Comparison of ENCODE assay signal across 8 cellular contexts in genomic region chr5:10248378-10249260, GRCh38. TPM values are rescaled to one million over a fixed set of nuclear protein-coding genes. Genes with fewer than 3 reads are reported as not detected.
DNase-seq lines count a peak whose midpoint lies in the region; ATAC-seq and TF ChIP-seq lines count a peak whose summit lies in the region.

No MANE protein-coding gene starts in this region.

- peak overlapping the region; percentile 86 for H3K4me3 ChIP-seq in cardiac muscle cell
- peak overlapping the region; percentile 70 for H3K4me3 ChIP-seq in kidney epithelial cell (ENCODE audit: low read depth, low read length)
- H3K4me3 ChIP-seq in tibial artery = peak overlapping the region; percentile 81 to 82

- H3K4me1 Mint-ChIP-seq in activated naive CD8-positive, alpha-beta T cell treated with anti-CD3 and anti-CD28 coated beads for 36 hours = peaks cover 33% of the 10 kb centered on the region

- intact Hi-C loops in Right ventricle myocardium inferior (cut with DNase I) = no loop called here
- intact Hi-C loops in tibial artery (cut with DNase I; ENCODE audit: low total_unique reads) = no loop called here

- H3K27me3 ChIP-seq in cardiac muscle cell (no peaks in the 10 kb centered on the region), kidney epithelial cell (ENCODE audit: control insufficient read depth, insufficient read depth, low read length) (no peaks in the 10 kb centered on the region), tibial artery (no peaks in the 10 kb centered on the region)

- H3K36me3 Mint-ChIP-seq in activated naive CD8-positive, alpha-beta T cell treated with anti-CD3 and anti-CD28 coated beads for 36 hours = peaks cover 36% of the 10 kb centered on the region

- H3K9me3 ChIP-seq in cardiac muscle cell (ENCODE audit: low read depth) = no peaks in the 10 kb centered on the region
- H3K9me3 ChIP-seq in tibial artery = no peaks in the 10 kb centered on the region

- H3K27ac ChIP-seq in cardiac muscle cell (peak overlapping the region; percentile 98), tibial artery (peak overlapping the region; percentile 80 to 87)

- H3K4me1 ChIP-seq in cardiac muscle cell (ENCODE audit: low read depth) = peaks cover 19% of the 10 kb centered on the region
- peaks cover 0 to 37% (median 18%) of the 10 kb centered on the region in 4 donors for H3K4me1 ChIP-seq in tibial artery

- ATAC-seq in Right ventricle myocardium inferior = no peak
- ATAC-seq in HG03342 (IDR thresholded peaks at IDR 0.05; ENCODE audit: unreplicated experiment) = peak; percentile 1

- no peaks in the 10 kb centered on the region for H3K9me3 Mint-ChIP-seq in activated naive CD8-positive, alpha-beta T cell treated with anti-CD3 and anti-CD28 coated beads for 36 hours

- H3K27ac Mint-ChIP-seq in activated naive CD8-positive, alpha-beta T cell treated with anti-CD3 and anti-CD28 coated beads for 36 hours = peak overlapping the region; percentile 99

- H3K4me3 Mint-ChIP-seq in activated naive CD8-positive, alpha-beta T cell treated with anti-CD3 and anti-CD28 coated beads for 36 hours = peak overlapping the region; percentile 95

- TF ChIP-seq CTCF in cardiac muscle cell (IDR thresholded peaks at IDR 0.05; ENCODE audit: low read depth, low read length) (no peak), kidney epithelial cell (IDR thresholded peaks at IDR 0.05; ENCODE audit: insufficient read depth, low read length, poor library complexity, severe bottlenecking) (no peak), tibial artery (IDR thresholded peaks at IDR 0.05) (no peak)

- no peaks in the 10 kb centered on the region for H3K36me3 ChIP-seq in cardiac muscle cell
- no peaks in the 10 kb centered on the region for H3K36me3 ChIP-seq in kidney epithelial cell (ENCODE audit: control insufficient read depth, insufficient read depth, low read length)
- no peaks in the 10 kb centered on the region for H3K36me3 ChIP-seq in tibial artery

- DNase-seq in cardiac muscle cell (ENCODE audit: low read depth in 1 of 2, low spot score in 1 of 2) (no peak), Right ventricle myocardium inferior (ENCODE audit: missing footprints) (no peak), kidney epithelial cell (ENCODE audit: low read depth) (no peak), tibial artery (no peak), islet precursor cell (no peak), KG1 (lab: John Stamatoyannopoulos, UW) (no peak)
- peak; percentile 13 for DNase-seq in activated naive CD8-positive, alpha-beta T cell treated with anti-CD3 and anti-CD28 coated beads for 36 hours

- no peaks in the 10 kb centered on the region for H3K27me3 Mint-ChIP-seq in activated naive CD8-positive, alpha-beta T cell treated with anti-CD3 and anti-CD28 coated beads for 36 hours

RNA-seq across cellular contexts. Expression of gene ATPSCKMT, which starts 1.1 kb away (rescaled TPM):
- total RNA-seq in cardiac muscle cell (16.6 and 17.2 TPM in 2 replicates), Right ventricle myocardium inferior (16.4 TPM), kidney epithelial cell (16.9 and 51.2 TPM in 2 replicates)
- 4.3 and 9.0 TPM in 2 replicates for polyA plus RNA-seq in cardiac muscle cell
- 10 to 100 TPM; 25.9 to 26.2 TPM for total RNA-seq in activated naive CD8-positive, alpha-beta T cell treated with anti-CD3 and anti-CD28 coated beads for 36 hours

RNA-seq across cellular contexts. Expression of gene CCT5, which starts 1.5 kb away (rescaled TPM):
- total RNA-seq in cardiac muscle cell (176 and 231 TPM in 2 replicates), Right ventricle myocardium inferior (104 TPM), kidney epithelial cell (442 and 506 TPM in 2 replicates)
- 256 and 265 TPM in 2 replicates for polyA plus RNA-seq in cardiac muscle cell
- total RNA-seq in activated naive CD8-positive, alpha-beta T cell treated with anti-CD3 and anti-CD28 coated beads for 36 hours = 100 to 1,000 TPM; 548 to 564 TPM

RNA-seq across cellular contexts. Expression of gene CMBL, which starts 59.1 kb away (rescaled TPM):
- total RNA-seq in cardiac muscle cell = 1.3 TPM in 2 replicates
- polyA plus RNA-seq in cardiac muscle cell = 3.9 and 10.9 TPM in 2 replicates
- total RNA-seq in Right ventricle myocardium inferior = 46.2 TPM
- total RNA-seq in activated naive CD8-positive, alpha-beta T cell treated with anti-CD3 and anti-CD28 coated beads for 36 hours = 1 to 10 TPM; 2.4 to 2.9 TPM
- 7.7 and 7.8 TPM in 2 replicates for total RNA-seq in kidney epithelial cell
